ENCODE assay signal across 10 cellular contexts in genomic region chr3:65402597-65402996, GRCh38.
A peak's percentile ranks its signal among the peaks of the same experiment; 100 is the strongest.
DNase-seq lines count a peak whose midpoint lies in the region; ATAC-seq, FAIRE-seq and TF ChIP-seq lines count a peak whose summit lies in the region.
"Had no signal": no experiment of that assay in that cellular context is flagged by ENCODE, and none has a peak within 500 bp of the region (broad histone marks: within the 10 kb centered on the region; RNA-seq: fewer than 3 reads in every experiment).

No MANE protein-coding gene starts in this region.

- no peak overlapping the region for H3K9ac ChIP-seq in IMR-90 (ENCODE audit: low read depth, low read length)
- peak overlapping the region; percentile 36 for H3K9ac ChIP-seq in mesenchymal stem cell (ENCODE audit: low read length)
- H3K9ac ChIP-seq: parathyroid adenoma had no signal

- FAIRE-seq in bronchial epithelial cell (lab: Jason Lieb, UNC), result peak; percentile 89

- H4K8ac ChIP-seq in IMR-90 (ENCODE audit: low read depth in 2 of 2, low read length in 2 of 2) (no peak overlapping the region), mesenchymal stem cell (ENCODE audit: low read length) (no peak overlapping the region)

- no peak overlapping the region for H2BK15ac ChIP-seq in IMR-90 (ENCODE audit: low read depth, low read length)
- no peak overlapping the region for H2BK15ac ChIP-seq in mesenchymal stem cell (ENCODE audit: low read depth, poor library complexity, severe bottlenecking)

- H3K79me1 ChIP-seq in IMR-90 (ENCODE audit: low read depth in 1 of 2, low read length in 2 of 2) (0 out of 4 replicates have a peak, but pooled peaks cover 0 to 5% of the 10 kb centered on the region in 2 experiments), mesenchymal stem cell (replicated peaks; ENCODE audit: low read length, poor library complexity, severe bottlenecking) (no peaks in the 10 kb centered on the region)

- no peak overlapping the region for H3K27ac ChIP-seq in IMR-90 (ENCODE audit: insufficient read depth, low read length)
- H3K27ac ChIP-seq in mesenchymal stem cell (ENCODE audit: low read length, poor library complexity, severe bottlenecking), result no peak overlapping the region
- H3K27ac ChIP-seq in coronary artery, result no peak overlapping the region

- TF ChIP-seq RAD21 in IMR-90 (IDR thresholded peaks at IDR 0.05; ENCODE audit: low read length), result no peak

- H2BK5ac ChIP-seq in IMR-90 (ENCODE audit: low read depth, low read length, poor library complexity, severe bottlenecking), result no peak overlapping the region
- H2BK5ac ChIP-seq in mesenchymal stem cell (ENCODE audit: low read depth, low read length, poor library complexity, severe bottlenecking), result no peak overlapping the region

- POLR2A ChIA-PET in IMR-90 (lab: Charles Lee; ENCODE audit: unreplicated experiment), result no interaction called here

- no peak overlapping the region for H3K4me2 ChIP-seq in IMR-90 (ENCODE audit: low read depth, low read length)
- peak overlapping the region; percentile 16 for H3K4me2 ChIP-seq in mesenchymal stem cell (ENCODE audit: low read length, poor library complexity, severe bottlenecking)

- H3K4me1 ChIP-seq in IMR-90 (ENCODE audit: control insufficient read depth, insufficient read depth, low read length) (peaks cover 6% of the 10 kb centered on the region), mesenchymal stem cell (ENCODE audit: control insufficient read depth, insufficient read depth, low read depth, low read length) (peaks cover 5% of the 10 kb centered on the region)
- H3K4me1 ChIP-seq: parathyroid adenoma had no signal

- H3K4ac ChIP-seq in IMR-90 (ENCODE audit: low read depth, low read length) (no peak overlapping the region), mesenchymal stem cell (ENCODE audit: low read depth in 1 of 2, low read length in 2 of 2) (no peak overlapping the region)

- H2AFZ ChIP-seq in IMR-90 (replicated peaks; ENCODE audit: low read length, poor library complexity) (peak overlapping the region; percentile 19), mesenchymal stem cell (ENCODE audit: low read depth, low read length) (no peak overlapping the region)
- H2AFZ ChIP-seq: parathyroid adenoma had no signal

- H3K27me3 ChIP-seq in IMR-90 (ENCODE audit: control insufficient read depth, insufficient read depth, low read length) (no peaks in the 10 kb centered on the region), bronchial epithelial cell (ENCODE audit: control insufficient read depth, insufficient read depth, low read length) (no peaks in the 10 kb centered on the region), mesenchymal stem cell (ENCODE audit: control insufficient read depth in 1 of 2, insufficient read depth in 1 of 2, low read length in 2 of 2) (no peaks in the 10 kb centered on the region)

- H3K36me3 ChIP-seq in IMR-90 (ENCODE audit: control insufficient read depth, insufficient read depth, low read length), result no peaks in the 10 kb centered on the region
- no peaks in the 10 kb centered on the region for H3K36me3 ChIP-seq in bronchial epithelial cell (ENCODE audit: control insufficient read depth, insufficient read depth, low read length)
- no peaks in the 10 kb centered on the region for H3K36me3 ChIP-seq in mesenchymal stem cell (ENCODE audit: control insufficient read depth in 1 of 2, insufficient read depth in 2 of 2, low read depth in 1 of 2, low read length in 2 of 2)

- WGBS in IMR-90 (ENCODE audit: extremely low coverage in 2 of 2, insufficient read length in 1 of 2), 2 experiments, result 45% methylated on average over 2 of the region's 7 CpGs; no CpG with 5 or more reads in 1 of the 2 experiments
- 64% methylated on average over 7 of the region's 7 CpGs for WGBS in mesenchymal stem cell

- peak; percentile 12; the same call in 1 of the 2 replicates for TF ChIP-seq CTCF in IMR-90 (conservative IDR thresholded peaks at IDR 0.05; ENCODE audit: low read depth, low read length)
- TF ChIP-seq CTCF in bronchial epithelial cell (IDR thresholded peaks at IDR 0.05; ENCODE audit: insufficient read depth, low read length, severe bottlenecking), result no peak
- TF ChIP-seq CTCF in coronary artery (IDR thresholded peaks at IDR 0.05), result no peak

- H3K18ac ChIP-seq in IMR-90 (ENCODE audit: low read depth, low read length), result no peak overlapping the region
- no peak overlapping the region for H3K18ac ChIP-seq in mesenchymal stem cell (ENCODE audit: low read depth in 1 of 2, low read length in 2 of 2)

- no peaks in the 10 kb centered on the region for H3K9me3 ChIP-seq in IMR-90 (ENCODE audit: control insufficient read depth, insufficient read depth, low read length)
- no peaks in the 10 kb centered on the region for H3K9me3 ChIP-seq in mesenchymal stem cell (ENCODE audit: control insufficient read depth, low read length)

- H3K23ac ChIP-seq in IMR-90 (ENCODE audit: low read depth, low read length) (no peak overlapping the region), mesenchymal stem cell (ENCODE audit: low read length in 2 of 2) (no peak overlapping the region)

- no peak overlapping the region for H4K5ac ChIP-seq in IMR-90 (ENCODE audit: low read depth, low read length)

- H2AK5ac ChIP-seq in IMR-90 (ENCODE audit: low read depth, low read length) (no peak overlapping the region), mesenchymal stem cell (ENCODE audit: low read length, severe bottlenecking) (no peak overlapping the region)

- no peak overlapping the region for H3K4me3 ChIP-seq in IMR-90 (ENCODE audit: insufficient read depth, low read depth, low read length)
- no peak overlapping the region for H3K4me3 ChIP-seq in bronchial epithelial cell (ENCODE audit: low read depth, low read length)
- no peak overlapping the region for H3K4me3 ChIP-seq in mesenchymal stem cell (ENCODE audit: insufficient read depth in 1 of 2, low read depth in 1 of 2, low read length in 2 of 2)
- no peak overlapping the region for H3K4me3 ChIP-seq in coronary artery

- CTCF ChIA-PET in IMR-90 (lab: Yijun Ruan, JAX), result no interaction called here

- H2BK120ac ChIP-seq in IMR-90 (ENCODE audit: low read depth, low read length), result no peak overlapping the region
- no peak overlapping the region for H2BK120ac ChIP-seq in mesenchymal stem cell (ENCODE audit: low read depth, low read length)

- DNase-seq in AG08396 (ENCODE audit: low spot score), result peak; percentile 79
- peak; percentile 93 for DNase-seq in IMR-90
- DNase-seq in bronchial epithelial cell (ENCODE audit: low read depth), result peak; percentile 98
- peak; percentile 42 for DNase-seq in mesenchymal stem cell
- DNase-seq in T-helper 1 cell, result no peak
- DNase-seq in coronary artery (ENCODE audit: low spot score), result no peak
- DNase-seq in Kasumi-1 (lab: John Stamatoyannopoulos, UW), result no peak
- DNase-seq: DMS79 had no signal

- intact Hi-C loops in IMR-90 (cut with micrococcal nuclease), result no loop called here

- H2BK12ac ChIP-seq in mesenchymal stem cell (ENCODE audit: low read length in 2 of 2), result no peak overlapping the region

- no peaks in the 10 kb centered on the region for H4K20me1 ChIP-seq in IMR-90 (ENCODE audit: insufficient read depth, low read length)

- dilution Hi-C loops in IMR-90 (cut with HindIII; ENCODE audit: low sequenced_read_pairs, unreplicated experiment), result no loop called here

- no peak overlapping the region for H2BK20ac ChIP-seq in IMR-90 (ENCODE audit: low read depth, low read length)

- BruUV-seq in IMR-90 (replicated peaks; lab: Mats Ljungman, UMichigan), result no TSS peak

- H3K14ac ChIP-seq in IMR-90 (replicated peaks; ENCODE audit: low read depth, low read length) (no peak overlapping the region), mesenchymal stem cell (ENCODE audit: low read length in 2 of 2) (no peak overlapping the region)

- in situ Hi-C loops in IMR-90 (cut with MboI; ENCODE audit: low sequenced_read_pairs), result loop anchor here (25.0 kb wide), 1 partner anchor 865 kb away; no protein-coding TSS in a partner anchor

- TF ChIP-seq POLR2A in IMR-90 (IDR thresholded peaks at IDR 0.05; ENCODE audit: low read depth, low read length), result no peak

- peak overlapping the region; percentile 6 for H2AK9ac ChIP-seq in IMR-90 (replicated peaks; ENCODE audit: low read depth, low read length, poor library complexity)

- H4K91ac ChIP-seq in IMR-90 (ENCODE audit: insufficient read depth, low read depth, low read length) (no peak overlapping the region), mesenchymal stem cell (ENCODE audit: low read length) (no peak overlapping the region)

- ATAC-seq in IMR-90 (ENCODE audit: low read depth), result peak; percentile 88
- no peak for ATAC-seq in GM21423 (IDR thresholded peaks at IDR 0.05; ENCODE audit: unreplicated experiment)

- no peak overlapping the region for H3K56ac ChIP-seq in IMR-90 (ENCODE audit: extremely low read depth, insufficient read depth, low read length)

- peaks cover 12% of the 10 kb centered on the region for H3K9me1 ChIP-seq in IMR-90 (ENCODE audit: insufficient read depth, low read length)

TF ChIP-seq in IMR-90, 13 proteins besides CTCF, POLR2A, EP300 and RAD21 (continues in another document):
- peak; percentile 26; the same call in 1 of the 2 replicates for TF ChIP-seq BHLHE40 (IDR thresholded peaks at IDR 0.05; ENCODE audit: low read depth, low read length)
- TF ChIP-seq, protein P1, sequence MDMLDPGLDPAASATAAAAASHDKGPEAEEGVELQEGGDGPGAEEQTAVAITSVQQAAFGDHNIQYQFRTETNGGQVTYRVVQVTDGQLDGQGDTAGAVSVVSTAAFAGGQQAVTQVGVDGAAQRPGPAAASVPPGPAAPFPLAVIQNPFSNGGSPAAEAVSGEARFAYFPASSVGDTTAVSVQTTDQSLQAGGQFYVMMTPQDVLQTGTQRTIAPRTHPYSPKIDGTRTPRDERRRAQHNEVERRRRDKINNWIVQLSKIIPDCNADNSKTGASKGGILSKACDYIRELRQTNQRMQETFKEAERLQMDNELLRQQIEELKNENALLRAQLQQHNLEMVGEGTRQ (IDR thresholded peaks at IDR 0.05; ENCODE audit: low read depth, low read length), result no peak
- no peak for TF ChIP-seq RCOR1 (IDR thresholded peaks at IDR 0.05; ENCODE audit: insufficient replicate concordance, low read length)
- TF ChIP-seq NFE2L2 (IDR thresholded peaks at IDR 0.05; ENCODE audit: low read depth, low read length), result no peak
- no peak for TF ChIP-seq CHD1 (IDR thresholded peaks at IDR 0.05; ENCODE audit: low read depth, low read length)
- TF ChIP-seq RFX5 (IDR thresholded peaks at IDR 0.05; ENCODE audit: low read depth, low read length), result no peak
- TF ChIP-seq MXI1 (IDR thresholded peaks at IDR 0.05; ENCODE audit: borderline replicate concordance, low read depth, low read length), result peak; percentile 62; the same call in 1 of the 2 replicates
- TF ChIP-seq SMC3 (IDR thresholded peaks at IDR 0.05; ENCODE audit: low read depth, low read length), result no peak
- peak; percentile 46; the same call in 1 of the 2 replicates for TF ChIP-seq MAZ (IDR thresholded peaks at IDR 0.05; ENCODE audit: borderline replicate concordance, low read depth, low read length)

Comparison
In these comparisons a context has a peak if more than half of its experiments do, and no peak if none do; other contexts are left out.
1. DNase-seq: peak in AG08396 (single experiment), IMR-90 (single experiment), bronchial epithelial cell (single experiment) and mesenchymal stem cell (single experiment); none in T-helper 1 cell (0 of 5), coronary artery (single experiment) and Kasumi-1 (0 of 2).